ENCODE assay signal across 8 cellular contexts in genomic region chr2:102106813-102107740, GRCh38. TPM values are rescaled to one million over a fixed set of nuclear protein-coding genes. Genes with fewer than 3 reads are reported as not detected.
A peak's percentile ranks its signal among the peaks of the same experiment; 100 is the strongest.
DNase-seq lines count a peak whose midpoint lies in the region; ATAC-seq, FAIRE-seq and TF ChIP-seq lines count a peak whose summit lies in the region.
"Not testable (repeated sequence)": the region's sequence is repeated elsewhere in the genome, so short reads cannot be mapped to it uniquely, and the experiment has no call there.

No MANE protein-coding gene starts in this region.

- H3K27ac ChIP-seq in A549 (peak overlapping the region; percentile 96 to 97), body of pancreas (peak overlapping the region in 3 of 4 donors; percentile 81 to 91 (median 84)), liver (ENCODE audit: low read depth in 1 of 2, low read length in 2 of 2) (peak overlapping the region; percentile 92 to 95), prostate gland (peak overlapping the region; percentile 80 to 82), transverse colon (peak overlapping the region; percentile 70 to 76 (median 72))
- H3K27ac ChIP-seq in HEK293 (ENCODE audit: extremely low read depth, low read depth, low read length): not testable (repeated sequence)

- WGBS in A549 (ENCODE audit: missing lambda C conversion rate): 49% methylated on average over 6 of the region's 6 CpGs
- 49 to 60% methylated on average over 6 of the region's 6 CpGs for WGBS in body of pancreas, 2 donors
- WGBS in liver: 60% methylated on average over 6 of the region's 6 CpGs
- 69% methylated on average over 5 of the region's 6 CpGs for WGBS in prostate gland
- WGBS in transverse colon (ENCODE audit: low coverage in 1 of 2), 2 donors: 56 to 71% methylated on average over 1 to 6 of the region's 6 CpGs

- peak overlapping the region; percentile 74 for H3K4me2 ChIP-seq in A549

- H3K4me1 Mint-ChIP-seq in activated T-cell treated with anti-CD3 and anti-CD28 coated beads, Interleukin-2, amount 50 U/mL, for 24 hours (ENCODE audit: low read depth): peaks cover 62% of the 10 kb centered on the region

- TF ChIP-seq POLR2A in A549 (IDR thresholded peaks at IDR 0.05; ENCODE audit: low read length); body of pancreas (IDR thresholded peaks at IDR 0.05); prostate gland (IDR thresholded peaks at IDR 0.05); transverse colon (IDR thresholded peaks at IDR 0.05): not testable (repeated sequence)

- H3K36me3 Mint-ChIP-seq in activated T-cell treated with anti-CD3 and anti-CD28 coated beads, Interleukin-2, amount 50 U/mL, for 24 hours (ENCODE audit: low read depth): peaks cover 13% of the 10 kb centered on the region

- POLR2A ChIA-PET in A549 (lab: Yijun Ruan, JAX): interaction anchor here (1.0 to 3.1 kb wide), 4 partner anchors 11 to 42 kb away, joined by 3 to 16 read pairs (median 7); partner anchors contain the start of gene IL1R1
- POLR2A ChIA-PET in HEK293 (lab: Yijun Ruan, JAX): not testable (repeated sequence)

- H3K36me3 ChIP-seq in HEK293 (ENCODE audit: control insufficient read depth in 2 of 2, insufficient read depth in 1 of 2, low read length in 2 of 2); body of pancreas (replicated peaks in 1 of 2; ENCODE audit: insufficient read depth in 1 of 2, low read depth in 2 of 2); liver (ENCODE audit: control insufficient read depth in 4 of 4, insufficient read depth in 3 of 4, low read depth in 1 of 4, low read length in 3 of 4); prostate gland; transverse colon: not testable (repeated sequence)

- H3K9me3 ChIP-seq in A549; HEK293 (ENCODE audit: control insufficient read depth, insufficient read depth, low read depth, low read length); body of pancreas; liver (ENCODE audit: control insufficient read depth in 4 of 4, low read length in 3 of 4); prostate gland; transverse colon: not testable (repeated sequence)

- H3K4me1 ChIP-seq in A549 (peaks cover 67% of the 10 kb centered on the region), body of pancreas (peaks cover 91% of the 10 kb centered on the region), liver (ENCODE audit: control insufficient read depth in 4 of 4, insufficient read depth in 4 of 4, low read length in 3 of 4) (peaks cover 9 to 65% (median 52%) of the 10 kb centered on the region in 4 donors), transverse colon (peaks cover 0 to 49% (median 34%) of the 10 kb centered on the region in 4 donors)
- not testable (repeated sequence) for H3K4me1 ChIP-seq in HEK293 (ENCODE audit: control insufficient read depth, insufficient read depth, low read length); prostate gland (replicated peaks)

- CTCF ChIA-PET in A549 (lab: Yijun Ruan, JAX): interaction anchor here (0.9 to 4.3 kb wide), 13 partner anchors 14 to 133 kb away, joined by 3 to 29 read pairs (median 4); partner anchors contain the start of gene IL1R1
- CTCF ChIA-PET in HEK293 (lab: Yijun Ruan, JAX): interaction anchor here (0.6 to 1.3 kb wide), 3 partner anchors 86 to 183 kb away, joined by 3 to 4 read pairs (median 3); no protein-coding TSS in a partner anchor

- H3K4me3 ChIP-seq in A549 (peak overlapping the region; percentile 41; the same call in 2 of the 3 replicates), fibroblast of pulmonary artery (replicated peaks; ENCODE audit: low read depth, low read length) (peak overlapping the region; percentile 82), liver (ENCODE audit: low read depth in 1 of 3, low read length in 3 of 3) (peak overlapping the region; percentile 0 to 57 (median 26)), prostate gland (peak overlapping the region in 1 of 2 donors; percentile 26), transverse colon (peak overlapping the region in 1 of 4 donors; percentile 42)
- H3K4me3 ChIP-seq in HEK293 (ENCODE audit: low read depth, low read length); body of pancreas: not testable (repeated sequence)

- not testable (repeated sequence) for H3K27me3 ChIP-seq in body of pancreas; liver (ENCODE audit: control insufficient read depth in 4 of 4, insufficient read depth in 4 of 4, low read length in 3 of 4); prostate gland (replicated peaks; ENCODE audit: insufficient read depth); transverse colon

- TF ChIP-seq EP300 in A549 (IDR thresholded peaks at IDR 0.05); transverse colon (IDR thresholded peaks at IDR 0.05; ENCODE audit: low read depth): not testable (repeated sequence)

- intact Hi-C loops in body of pancreas (cut with DNase I); prostate gland (cut with DNase I); transverse colon (cut with DNase I; ENCODE audit: low total_unique reads): not testable (repeated sequence)

- not testable (repeated sequence) for H3K9me3 Mint-ChIP-seq in activated T-cell treated with anti-CD3 and anti-CD28 coated beads, Interleukin-2, amount 50 U/mL, for 24 hours

- H3K27ac Mint-ChIP-seq in activated T-cell treated with anti-CD3 and anti-CD28 coated beads, Interleukin-2, amount 50 U/mL, for 24 hours: not testable (repeated sequence)

- FAIRE-seq in A549 (lab: Jason Lieb, UNC): not testable (repeated sequence)

- not testable (repeated sequence) for TF ChIP-seq RAD21 in A549 (conservative IDR thresholded peaks at IDR 0.05 in 1 of 2, IDR thresholded peaks at IDR 0.05 in 1 of 2); liver (IDR thresholded peaks at IDR 0.05)

- in situ Hi-C loops in transverse colon (cut with MboI; ENCODE audit: low pct_ligation_motif_present in 1 of 4, low pct_unique_long_range_greater_than_20kb in 1 of 4, low sequenced_read_pairs in 3 of 4): not testable (repeated sequence)

- H3K4me3 Mint-ChIP-seq in activated T-cell treated with anti-CD3 and anti-CD28 coated beads, Interleukin-2, amount 50 U/mL, for 24 hours: peak overlapping the region; percentile 82

- not testable (repeated sequence) for DNase-seq in A549 (ENCODE audit: low read depth in 1 of 2, low spot score in 1 of 2); activated T-cell treated with anti-CD3 and anti-CD28 coated beads, Interleukin-2, amount 50 U/mL, for 24 hours; body of pancreas; fibroblast of pulmonary artery (ENCODE audit: low read depth); prostate gland (ENCODE audit: low spot score); transverse colon

- not testable (repeated sequence) for H3K27me3 Mint-ChIP-seq in activated T-cell treated with anti-CD3 and anti-CD28 coated beads, Interleukin-2, amount 50 U/mL, for 24 hours

- not testable (repeated sequence) for ATAC-seq in A549, body of pancreas

- peak overlapping the region in 1 of 2 donors; percentile 100 for H3K9ac ChIP-seq in liver (ENCODE audit: low read depth in 1 of 2, low read length in 2 of 2)

- not testable (repeated sequence) for TF ChIP-seq CTCF in A549 (IDR thresholded peaks at IDR 0.05); HEK293 (tag by site-specific recombination; IDR thresholded peaks at IDR 0.05); body of pancreas (IDR thresholded peaks at IDR 0.05); fibroblast of pulmonary artery (IDR thresholded peaks at IDR 0.05; ENCODE audit: low read length, missing control alignments); liver (IDR thresholded peaks at IDR 0.05; ENCODE audit: low read depth, low read length, missing input control); prostate gland (IDR thresholded peaks at IDR 0.05); transverse colon (IDR thresholded peaks at IDR 0.05)

TF ChIP-seq in A549, 52 proteins besides CTCF, POLR2A, EP300 and RAD21:
- TF ChIP-seq HDAC2 (IDR thresholded peaks at IDR 0.05) (peak; percentile 85; the same call in 1 of the 2 replicates), KDM1A (IDR thresholded peaks at IDR 0.05; ENCODE audit: low read depth) (peak; percentile 87; the same call in 1 of the 2 replicates), CHD4 (IDR thresholded peaks at IDR 0.05; ENCODE audit: borderline replicate concordance) (peak; percentile 91; the same call in 1 of the 2 replicates)

TF ChIP-seq in HEK293, 187 proteins besides CTCF, POLR2A, EP300 and RAD21:
- peak; percentile 63 for TF ChIP-seq ZNF146 (tag by site-specific recombination; IDR thresholded peaks at IDR 0.05)

RNA-seq across cellular contexts. Expression of gene IL1R1, which starts 35.5 kb away (rescaled TPM):
- 34.7 and 38.0 TPM in 2 replicates for polyA plus RNA-seq in A549 (2011; rRNA removed)
- polyA plus RNA-seq in A549 (2012; cell fraction: cytosol; rRNA removed): 11.8 and 16.3 TPM in 2 replicates
- 8.9 and 11.5 TPM in 2 replicates for polyA plus RNA-seq in A549 (2012; cell fraction: nucleus; rRNA removed)
- 25.3 to 35.9 TPM (median 32.5 TPM) in 3 replicates for polyA plus RNA-seq in A549 (2017; fragmentation: RNase III; extraction: RNeasy Plus Mini Kit Qiagen cat#74134 plus additional on column Dnase treatment)
- 16.1 and 16.2 TPM in 2 replicates for polyA minus RNA-seq in A549 (2011; rRNA and poly(A)+ RNA removed)
- total RNA-seq in body of pancreas: 10 to 100 TPM; 53.4 to 55.4 TPM
- total RNA-seq in liver: 10 to 100 TPM; 20.7 to 49.3 TPM
- polyA plus RNA-seq in liver: 10 to 100 TPM; 14.0 to 38.2 TPM
- total RNA-seq in prostate gland: 100 to 1,000 TPM; 112 to 289 TPM
- total RNA-seq in transverse colon: 10 to 100 TPM; 20.2 to 58.0 (median 36.2) TPM
